In the genomic region with DNA sequence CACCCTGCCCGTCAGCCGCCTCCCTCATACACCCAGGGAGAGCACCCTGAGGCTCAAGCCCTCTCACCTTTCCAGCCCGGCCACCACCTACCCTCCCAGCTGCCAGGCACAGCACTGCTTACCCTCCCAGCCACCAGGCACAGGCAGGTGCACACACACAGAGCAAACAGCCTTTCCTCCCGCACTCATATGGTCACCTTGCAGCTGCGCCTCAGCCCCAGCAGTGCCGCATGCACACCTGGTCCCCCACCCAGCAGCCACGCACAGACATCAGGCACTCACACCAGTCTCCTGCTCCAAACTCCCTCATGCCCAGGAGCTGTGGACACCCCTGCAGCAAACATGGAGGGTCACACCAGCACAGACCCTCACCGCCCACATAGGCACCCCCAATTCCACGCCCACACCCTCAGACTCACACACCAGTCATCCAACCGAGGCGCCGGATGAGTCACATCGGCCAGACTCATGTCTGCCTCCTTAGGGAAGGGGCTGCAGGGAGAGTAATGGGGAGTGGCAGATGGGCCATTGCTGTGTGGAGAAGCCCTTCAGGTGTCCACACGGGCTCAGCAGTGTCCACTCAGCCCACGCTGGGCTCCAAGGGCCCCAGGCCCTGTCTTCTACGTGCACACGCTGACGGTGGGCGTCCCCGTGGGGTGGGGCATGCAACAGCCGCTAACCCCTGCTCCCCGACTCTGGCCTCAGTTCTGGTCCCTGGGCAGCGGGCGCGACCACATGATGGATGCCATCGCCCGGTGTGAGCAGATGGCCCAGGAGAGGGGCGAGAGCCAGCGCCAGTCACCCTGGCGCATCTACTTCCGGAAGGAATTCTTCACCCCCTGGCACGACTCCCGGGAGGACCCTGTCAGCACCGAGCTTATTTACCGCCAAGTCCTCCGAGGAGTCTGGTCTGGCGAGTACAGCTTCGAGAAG, we compare ENCODE assay signal across 11 cellular contexts. TPM values are rescaled to one million over a fixed set of nuclear protein-coding genes. Genes with fewer than 3 reads are reported as not detected.
A peak's percentile ranks its signal among the peaks of the same experiment; 100 is the strongest.
DNase-seq lines count a peak whose midpoint lies in the region; ATAC-seq, FAIRE-seq and TF ChIP-seq lines count a peak whose summit lies in the region.
"Had no signal": no experiment of that assay in that cellular context is flagged by ENCODE, and none has a peak within 500 bp of the region (broad histone marks: within the 10 kb centered on the region; RNA-seq: fewer than 3 reads in every experiment).

No MANE protein-coding gene starts in this region.

- in situ Hi-C loops in astrocyte of the spinal cord (cut with HindIII; ENCODE audit: low sequenced_read_pairs), result no loop called here
- in situ Hi-C loops in HAP-1 (cut with MboI; ENCODE audit: low sequenced_read_pairs), result no loop called here

- peaks cover 0 to 3% (median 0%) of the 10 kb centered on the region in 5 donors for H3K36me3 Mint-ChIP-seq in naive thymus-derived CD4-positive, alpha-beta T cell

- no peak overlapping the region for H3K27ac Mint-ChIP-seq in naive thymus-derived CD4-positive, alpha-beta T cell

- H3K27ac ChIP-seq in naive thymus-derived CD4-positive, alpha-beta T cell (ENCODE audit: low read depth, low read length), result no peak overlapping the region

- no peak for TF ChIP-seq POLR2A in GM12892 (IDR thresholded peaks at IDR 0.05; ENCODE audit: low read depth, low read length)

- H3K9me3 Mint-ChIP-seq in naive thymus-derived CD4-positive, alpha-beta T cell, result no peaks in the 10 kb centered on the region

- H3K4me1 ChIP-seq in HAP-1, result no peaks in the 10 kb centered on the region
- H3K4me1 ChIP-seq in naive thymus-derived CD4-positive, alpha-beta T cell (ENCODE audit: control insufficient read depth in 2 of 2, insufficient read depth in 2 of 2, low read length in 2 of 2), result no peaks in the 10 kb centered on the region

- H3K9me3 ChIP-seq in MG63 (no peaks in the 10 kb centered on the region), HAP-1 (no peaks in the 10 kb centered on the region)
- no peaks in the 10 kb centered on the region for H3K9me3 ChIP-seq in naive thymus-derived CD4-positive, alpha-beta T cell (ENCODE audit: control insufficient read depth in 2 of 3, low read length in 3 of 3)

- no peak for ATAC-seq in naive thymus-derived CD4-positive, alpha-beta T cell

- no peak for TF ChIP-seq CTCF in astrocyte of the spinal cord (IDR thresholded peaks at IDR 0.05; ENCODE audit: low read depth, low read length)

- POLR2A ChIA-PET in naive thymus-derived CD4-positive, alpha-beta T cell (lab: Charles Lee), result no interaction called here

- no peaks in the 10 kb centered on the region for H3K27me3 ChIP-seq in MG63
- H3K27me3 ChIP-seq in HAP-1 (ENCODE audit: low read depth), result no peaks in the 10 kb centered on the region
- no peaks in the 10 kb centered on the region for H3K27me3 ChIP-seq in naive thymus-derived CD4-positive, alpha-beta T cell (ENCODE audit: control insufficient read depth in 2 of 2, insufficient read depth in 2 of 2, low read length in 2 of 2)

- no peak for FAIRE-seq in GM12892 (lab: Jason Lieb, UNC)

- CTCF ChIA-PET in naive thymus-derived CD4-positive, alpha-beta T cell (lab: Charles Lee), result interaction anchor here (0.9 kb wide), 1 partner anchor 33 kb away, joined by 3 read pairs; no protein-coding TSS in a partner anchor

- H3K4me3 ChIP-seq in MG63 (no peak overlapping the region), astrocyte of the spinal cord (ENCODE audit: low read depth, low read length) (no peak overlapping the region), HAP-1 (no peak overlapping the region)
- H3K4me3 ChIP-seq in naive thymus-derived CD4-positive, alpha-beta T cell (ENCODE audit: low read length), result no peak overlapping the region

- H3K4me3 Mint-ChIP-seq in naive thymus-derived CD4-positive, alpha-beta T cell, result no peak overlapping the region

- intact Hi-C loops in posterior cingulate gyrus (cut with DNase I), result no loop called here
- intact Hi-C loops in naive thymus-derived CD4-positive, alpha-beta T cell (cut with micrococcal nuclease), result no loop called here

- DNase-seq in GM12892 (ENCODE audit: insufficient read length) (peak; percentile 26), MG63 (peak; percentile 74), astrocyte of the spinal cord (ENCODE audit: low read depth, low spot score) (peak; percentile 33), posterior cingulate gyrus (peak in 7 of 10 donors; percentile 3 to 72 (median 24)), NCI-H1092 treated with DMSO at 0.1 percent for 48 hours (lab: John Stamatoyannopoulos, UW) (no peak), HAP-1 (ENCODE audit: low spot score in 2 of 2) (no peak)
- DNase-seq in naive thymus-derived CD4-positive, alpha-beta T cell, result no peak
- DNase-seq: activated CD4-positive, alpha-beta T cell treated with anti-CD3 and anti-CD28 coated beads, Interleukin-2, amount 50 U/mL, for 4 hours; foreskin melanocyte; midbrain; stimulated activated CD4-positive, alpha-beta T cell treated with anti-CD3 and anti-CD28 coated beads, Interleukin-12 subunit alpha, Interleukin-12 subunit beta, amount 100 ng/mL, for 4 hours had no signal

- H3K36me3 ChIP-seq in MG63 (no peaks in the 10 kb centered on the region), HAP-1 (replicated peaks) (no peaks in the 10 kb centered on the region)
- H3K36me3 ChIP-seq in naive thymus-derived CD4-positive, alpha-beta T cell (ENCODE audit: control insufficient read depth in 2 of 3, insufficient read depth in 3 of 3, low read length in 3 of 3), result no peaks in the 10 kb centered on the region

- H3K4me1 Mint-ChIP-seq in naive thymus-derived CD4-positive, alpha-beta T cell, result peaks cover 0 to 14% (median 3%) of the 10 kb centered on the region in 7 donors

- no peaks in the 10 kb centered on the region for H3K27me3 Mint-ChIP-seq in naive thymus-derived CD4-positive, alpha-beta T cell

RNA-seq across cellular contexts. Expression of gene GPR17, which starts 22.3 kb away (rescaled TPM):
- polyA plus RNA-seq in GM12892 (2012; ENCODE audit: missing spikeins), result not detected
- total RNA-seq in MG63 (2014; rRNA removed; shearing (Covaris generic); ENCODE audit: low replicate concordance), result not detected in 2 replicates
- total RNA-seq in naive thymus-derived CD4-positive, alpha-beta T cell, result not detected
- polyA plus RNA-seq in naive thymus-derived CD4-positive, alpha-beta T cell, result not detected

RNA-seq across cellular contexts. Expression of gene LIMS2, which starts 51.7 kb away (rescaled TPM):
- 0.28 TPM for polyA plus RNA-seq in GM12892 (2012; ENCODE audit: missing spikeins)
- 0.53 and 2.3 TPM in 2 replicates for total RNA-seq in MG63 (2014; rRNA removed; shearing (Covaris generic); ENCODE audit: low replicate concordance)
- total RNA-seq in naive thymus-derived CD4-positive, alpha-beta T cell, result 10 to 100 TPM in 2 of 5 experiments, 1 to 10 TPM in 3; 5.3 to 13.7 (median 10.0) TPM
- polyA plus RNA-seq in naive thymus-derived CD4-positive, alpha-beta T cell, result 10 to 100 TPM; 17.0 to 27.0 TPM

Comparison
In these comparisons a context has a peak if more than half of its experiments do, and no peak if none do; other contexts are left out.
1. DNase-seq: peak in GM12892 (single experiment), MG63 (single experiment), astrocyte of the spinal cord (single experiment) and posterior cingulate gyrus (7 of 10); none in NCI-H1092 treated with DMSO at 0.1 percent for 48 hours (single experiment), HAP-1 (0 of 2) and naive thymus-derived CD4-positive, alpha-beta T cell (0 of 9).